ENCODE assay signal across 10 cellular contexts in the genomic region with DNA sequence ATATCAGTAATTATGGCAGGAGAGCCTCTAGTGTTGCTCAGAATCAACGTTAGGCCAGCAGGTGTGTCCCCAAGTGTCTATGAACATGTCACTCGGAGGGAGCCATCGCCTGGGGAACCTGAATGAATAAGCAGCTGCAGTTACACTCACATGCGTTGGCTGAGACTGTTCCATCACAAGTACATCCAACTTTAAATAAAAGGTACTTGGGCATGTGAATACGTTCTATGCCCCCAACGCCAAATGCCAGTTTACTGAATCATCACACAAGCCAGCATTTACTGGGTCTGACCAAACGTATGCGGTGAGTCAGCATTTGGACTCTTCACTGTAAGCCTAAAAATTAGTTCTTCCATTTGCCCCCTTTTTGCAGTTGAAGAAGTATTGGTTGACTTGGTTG.
DNase-seq lines count a peak whose midpoint lies in the region; ATAC-seq and TF ChIP-seq lines count a peak whose summit lies in the region.
"Had no signal": no experiment of that assay in that cellular context is flagged by ENCODE, and none has a peak within 500 bp of the region (broad histone marks: within the 10 kb centered on the region; RNA-seq: fewer than 3 reads in every experiment).

No MANE protein-coding gene starts in this region.

- H3K4me3 Mint-ChIP-seq in effector memory CD8-positive, alpha-beta T cell, result no peak overlapping the region
- H3K4me3 Mint-ChIP-seq: central memory CD8-positive, alpha-beta T cell had no signal

- peak; percentile 11 for DNase-seq in DMS79 treated with DMSO at 0.1 percent for 48 hours (lab: John Stamatoyannopoulos, UW)
- peak; percentile 84 for DNase-seq in MG63
- peak; percentile 92 for DNase-seq in astrocyte of the spinal cord (ENCODE audit: low read depth, low spot score)
- DNase-seq in myocyte (ENCODE audit: low read depth), result peak; percentile 59
- no peak for DNase-seq in effector memory CD8-positive, alpha-beta T cell
- DNase-seq in Karpas-422, result no peak
- DNase-seq in sciatic nerve (ENCODE audit: low spot score), result no peak
- DNase-seq: NCI-H1694 had no signal

- no peak overlapping the region for H3K27ac Mint-ChIP-seq in effector memory CD8-positive, alpha-beta T cell

- peaks cover 3 to 4% of the 10 kb centered on the region in 2 donors for H3K4me1 Mint-ChIP-seq in effector memory CD8-positive, alpha-beta T cell (ENCODE audit: low read depth in 2 of 2)
- H3K4me1 Mint-ChIP-seq: central memory CD8-positive, alpha-beta T cell had no signal

- no peaks in the 10 kb centered on the region for H3K9me2 ChIP-seq in Karpas-422 (replicated peaks; ENCODE audit: insufficient read depth, low read length)

- no peak overlapping the region for H3K27ac ChIP-seq in Karpas-422 (ENCODE audit: low read length)

- no peak for TF ChIP-seq CTCF in astrocyte of the spinal cord (IDR thresholded peaks at IDR 0.05; ENCODE audit: low read depth, low read length)

- H4K20me1 ChIP-seq in Karpas-422 (ENCODE audit: insufficient read depth, low read depth, low read length), result no peaks in the 10 kb centered on the region

- H3K27me3 ChIP-seq in MG63 (no peaks in the 10 kb centered on the region), Karpas-422 (ENCODE audit: low read length) (no peaks in the 10 kb centered on the region)

- peaks cover under 1 to 4% of the 10 kb centered on the region in 2 donors for H3K27me3 Mint-ChIP-seq in effector memory CD8-positive, alpha-beta T cell
- H3K27me3 Mint-ChIP-seq: central memory CD8-positive, alpha-beta T cell had no signal

- peaks cover 5% of the 10 kb centered on the region for H3K36me3 Mint-ChIP-seq in effector memory CD8-positive, alpha-beta T cell (ENCODE audit: insufficient read depth)

- H3K79me2 ChIP-seq in Karpas-422 (ENCODE audit: low read length), result no peaks in the 10 kb centered on the region

- H3K9ac ChIP-seq in Karpas-422 (ENCODE audit: low read length), result no peak overlapping the region

- H3K4me3 ChIP-seq in MG63 (no peak overlapping the region), astrocyte of the spinal cord (ENCODE audit: low read depth, low read length) (no peak overlapping the region), Karpas-422 (ENCODE audit: low read length) (no peak overlapping the region)

- no peak overlapping the region for H2AFZ ChIP-seq in Karpas-422 (ENCODE audit: low read length)

- in situ Hi-C loops in astrocyte of the spinal cord (cut with HindIII; ENCODE audit: low sequenced_read_pairs), result no loop called here

- H3K9me3 ChIP-seq in MG63, result no peaks in the 10 kb centered on the region
- no peaks in the 10 kb centered on the region for H3K9me3 ChIP-seq in Karpas-422 (ENCODE audit: low read length)

- H3K36me3 ChIP-seq in MG63, result no peaks in the 10 kb centered on the region
- no peaks in the 10 kb centered on the region for H3K36me3 ChIP-seq in Karpas-422 (ENCODE audit: insufficient read depth, low read length)

- peaks cover 19% of the 10 kb centered on the region for H3K4me1 ChIP-seq in Karpas-422 (ENCODE audit: low read length)

- ATAC-seq in GM18868 (IDR thresholded peaks at IDR 0.05; ENCODE audit: unreplicated experiment) (no peak), sciatic nerve (no peak)
- ATAC-seq in effector memory CD8-positive, alpha-beta T cell (replicated peaks), result no peak

- no peaks in the 10 kb centered on the region for H3K9me3 Mint-ChIP-seq in effector memory CD8-positive, alpha-beta T cell
- H3K9me3 Mint-ChIP-seq: central memory CD8-positive, alpha-beta T cell had no signal

- H3K4me2 ChIP-seq in Karpas-422 (ENCODE audit: low read depth, low read length, poor library complexity, severe bottlenecking), result no peak overlapping the region

- intact Hi-C loops in sciatic nerve (cut with DNase I), result no loop called here

Comparison
In these comparisons a context has a peak if more than half of its experiments do, and no peak if none do; other contexts are left out.
1. DNase-seq: peak in DMS79 treated with DMSO at 0.1 percent for 48 hours (single experiment), MG63 (single experiment), astrocyte of the spinal cord (single experiment) and myocyte (single experiment); none in effector memory CD8-positive, alpha-beta T cell (0 of 3), Karpas-422 (single experiment) and sciatic nerve (single experiment).